Comparison of ENCODE assay signal across 1 cellular context in genomic region chr10:124608093-124608721, GRCh38.
A peak's percentile ranks its signal among the peaks of the same experiment; 100 is the strongest.
TF ChIP-seq lines count a peak whose summit lies in the region.

No MANE protein-coding gene starts in this region.

TF ChIP-seq in K562, 482 proteins besides CTCF, POLR2A, EP300 and RAD21 (continued from another document):
- TF ChIP-seq, protein P1, sequence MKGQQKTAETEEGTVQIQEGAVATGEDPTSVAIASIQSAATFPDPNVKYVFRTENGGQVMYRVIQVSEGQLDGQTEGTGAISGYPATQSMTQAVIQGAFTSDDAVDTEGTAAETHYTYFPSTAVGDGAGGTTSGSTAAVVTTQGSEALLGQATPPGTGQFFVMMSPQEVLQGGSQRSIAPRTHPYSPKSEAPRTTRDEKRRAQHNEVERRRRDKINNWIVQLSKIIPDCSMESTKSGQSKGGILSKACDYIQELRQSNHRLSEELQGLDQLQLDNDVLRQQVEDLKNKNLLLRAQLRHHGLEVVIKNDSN (CRISPR knock-in tag; IDR thresholded peaks at IDR 0.05) = peak; percentile 15; the same call in 1 of the 2 replicates
- no peak for TF ChIP-seq ZFP1 (CRISPR knock-in tag; IDR thresholded peaks at IDR 0.05)
- TF ChIP-seq FOXO4 (CRISPR knock-in tag; IDR thresholded peaks at IDR 0.05) = no peak
- TF ChIP-seq POLR2H (tag; IDR thresholded peaks at IDR 0.05; ENCODE audit: low read depth) = no peak
- no peak for TF ChIP-seq MYBL2 (IDR thresholded peaks at IDR 0.05; ENCODE audit: low read depth)
- no peak for TF ChIP-seq MYBL2 (CRISPR knock-in tag; IDR thresholded peaks at IDR 0.05; ENCODE audit: borderline replicate concordance)
